Comparison of ENCODE assay signal across 1 cellular context in the genomic region with DNA sequence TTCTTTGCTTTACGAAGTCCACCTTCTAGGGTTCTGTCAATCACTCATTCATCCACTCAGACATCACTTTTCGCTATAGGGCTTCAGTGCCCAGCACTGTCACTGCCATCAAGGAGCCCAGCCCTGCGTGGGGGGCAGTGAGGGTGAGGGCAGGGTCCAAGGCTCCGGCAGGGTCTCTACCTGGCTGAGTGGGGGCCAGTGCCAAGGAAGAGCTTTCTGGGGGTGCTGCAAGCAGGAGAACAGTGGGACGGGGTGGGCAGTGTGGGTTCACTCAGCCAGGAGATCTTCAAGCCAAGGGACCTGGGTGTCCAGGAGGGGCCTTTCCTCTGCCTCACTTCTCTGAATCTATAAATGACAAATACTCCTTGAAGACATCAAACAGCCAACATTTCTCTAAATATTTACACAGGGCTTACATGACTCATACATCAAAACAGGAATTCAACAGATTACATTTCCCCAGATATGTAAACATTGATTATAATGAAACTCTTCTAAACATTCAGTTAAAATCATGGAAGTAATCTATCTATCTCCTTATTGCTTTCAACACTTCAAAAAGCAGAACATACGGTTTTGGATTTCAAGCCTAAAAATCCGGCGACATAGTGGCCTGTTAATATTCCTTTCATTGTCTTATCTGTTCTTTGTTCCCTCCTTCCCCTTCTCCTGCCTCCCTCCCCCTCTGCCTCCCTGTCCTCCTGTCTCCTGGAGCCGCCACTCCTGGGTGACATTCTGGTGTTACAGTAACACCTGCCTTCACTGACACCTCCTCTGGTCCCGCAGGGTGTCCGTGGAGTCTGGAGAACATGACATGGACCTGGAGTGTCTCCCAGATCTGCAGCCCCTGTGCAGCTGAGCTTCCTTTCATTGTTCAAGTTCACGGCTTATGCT.
TF ChIP-seq lines count a peak whose summit lies in the region.

No MANE protein-coding gene starts in this region.

TF ChIP-seq in HepG2, 621 proteins besides CTCF, POLR2A, EP300 and RAD21 (continued from another document and continues in another):
- TF ChIP-seq KAT8 (CRISPR knock-in tag; IDR thresholded peaks at IDR 0.05), result 0 out of 2 replicates have a peak, but pooled peaks have one; percentile 28
- no peak for TF ChIP-seq CENPX (CRISPR knock-in tag; IDR thresholded peaks at IDR 0.05)
- TF ChIP-seq ZNF282 (IDR thresholded peaks at IDR 0.05; ENCODE audit: partially characterized antibody), result no peak
- no peak for TF ChIP-seq AGO1 (IDR thresholded peaks at IDR 0.05; ENCODE audit: low read depth, low read length, poor library complexity, severe bottlenecking)
- TF ChIP-seq CREM (IDR thresholded peaks at IDR 0.05), result peak; percentile 56; the same call in 1 of the 2 replicates
- no peak for TF ChIP-seq CREM (CRISPR knock-in tag; IDR thresholded peaks at IDR 0.05)
- TF ChIP-seq HHEX (CRISPR knock-in tag; IDR thresholded peaks at IDR 0.05), result peak; percentile 70; the same call in 1 of the 2 replicates
- 0 out of 2 replicates have a peak, but pooled peaks have one; percentile 28 for TF ChIP-seq PATZ1 (CRISPR knock-in tag; IDR thresholded peaks at IDR 0.05)
- no peak for TF ChIP-seq AHR (CRISPR knock-in tag; IDR thresholded peaks at IDR 0.05)
- TF ChIP-seq CHCHD3 (CRISPR knock-in tag; IDR thresholded peaks at IDR 0.05), result no peak
- no peak for TF ChIP-seq ZFAT (CRISPR knock-in tag; conservative IDR thresholded peaks at IDR 0.05)
- TF ChIP-seq ZNF138 (CRISPR knock-in tag; IDR thresholded peaks at IDR 0.05; ENCODE audit: low read depth), result no peak
- TF ChIP-seq, protein P1, sequence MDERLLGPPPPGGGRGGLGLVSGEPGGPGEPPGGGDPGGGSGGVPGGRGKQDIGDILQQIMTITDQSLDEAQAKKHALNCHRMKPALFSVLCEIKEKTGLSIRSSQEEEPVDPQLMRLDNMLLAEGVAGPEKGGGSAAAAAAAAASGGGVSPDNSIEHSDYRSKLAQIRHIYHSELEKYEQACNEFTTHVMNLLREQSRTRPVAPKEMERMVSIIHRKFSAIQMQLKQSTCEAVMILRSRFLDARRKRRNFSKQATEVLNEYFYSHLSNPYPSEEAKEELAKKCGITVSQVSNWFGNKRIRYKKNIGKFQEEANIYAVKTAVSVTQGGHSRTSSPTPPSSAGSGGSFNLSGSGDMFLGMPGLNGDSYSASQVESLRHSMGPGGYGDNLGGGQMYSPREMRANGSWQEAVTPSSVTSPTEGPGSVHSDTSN (CRISPR knock-in tag; IDR thresholded peaks at IDR 0.05), result no peak
- no peak for TF ChIP-seq ATF3 (CRISPR knock-in tag; IDR thresholded peaks at IDR 0.05)
- TF ChIP-seq ZNF720 (CRISPR knock-in tag; IDR thresholded peaks at IDR 0.05), result no peak
- peak; percentile 78 for TF ChIP-seq ARID5B (CRISPR knock-in tag; IDR thresholded peaks at IDR 0.05)
- no peak for TF ChIP-seq ZNF512 (CRISPR knock-in tag; IDR thresholded peaks at IDR 0.05)
- TF ChIP-seq BCL6 (CRISPR knock-in tag; IDR thresholded peaks at IDR 0.05), result peak; percentile 70
- peak; percentile 63 for TF ChIP-seq FOXA1 (IDR thresholded peaks at IDR 0.05)
- peak; percentile 79 for TF ChIP-seq FOXA1 (CRISPR knock-in tag; IDR thresholded peaks at IDR 0.05)
- TF ChIP-seq, protein P2, sequence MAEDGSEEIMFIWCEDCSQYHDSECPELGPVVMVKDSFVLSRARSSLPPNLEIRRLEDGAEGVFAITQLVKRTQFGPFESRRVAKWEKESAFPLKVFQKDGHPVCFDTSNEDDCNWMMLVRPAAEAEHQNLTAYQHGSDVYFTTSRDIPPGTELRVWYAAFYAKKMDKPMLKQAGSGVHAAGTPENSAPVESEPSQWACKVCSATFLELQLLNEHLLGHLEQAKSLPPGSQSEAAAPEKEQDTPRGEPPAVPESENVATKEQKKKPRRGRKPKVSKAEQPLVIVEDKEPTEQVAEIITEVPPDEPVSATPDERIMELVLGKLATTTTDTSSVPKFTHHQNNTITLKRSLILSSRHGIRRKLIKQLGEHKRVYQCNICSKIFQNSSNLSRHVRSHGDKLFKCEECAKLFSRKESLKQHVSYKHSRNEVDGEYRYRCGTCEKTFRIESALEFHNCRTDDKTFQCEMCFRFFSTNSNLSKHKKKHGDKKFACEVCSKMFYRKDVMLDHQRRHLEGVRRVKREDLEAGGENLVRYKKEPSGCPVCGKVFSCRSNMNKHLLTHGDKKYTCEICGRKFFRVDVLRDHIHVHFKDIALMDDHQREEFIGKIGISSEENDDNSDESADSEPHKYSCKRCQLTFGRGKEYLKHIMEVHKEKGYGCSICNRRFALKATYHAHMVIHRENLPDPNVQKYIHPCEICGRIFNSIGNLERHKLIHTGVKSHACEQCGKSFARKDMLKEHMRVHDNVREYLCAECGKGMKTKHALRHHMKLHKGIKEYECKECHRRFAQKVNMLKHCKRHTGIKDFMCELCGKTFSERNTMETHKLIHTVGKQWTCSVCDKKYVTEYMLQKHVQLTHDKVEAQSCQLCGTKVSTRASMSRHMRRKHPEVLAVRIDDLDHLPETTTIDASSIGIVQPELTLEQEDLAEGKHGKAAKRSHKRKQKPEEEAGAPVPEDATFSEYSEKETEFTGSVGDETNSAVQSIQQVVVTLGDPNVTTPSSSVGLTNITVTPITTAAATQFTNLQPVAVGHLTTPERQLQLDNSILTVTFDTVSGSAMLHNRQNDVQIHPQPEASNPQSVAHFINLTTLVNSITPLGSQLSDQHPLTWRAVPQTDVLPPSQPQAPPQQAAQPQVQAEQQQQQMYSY (CRISPR knock-in tag; IDR thresholded peaks at IDR 0.05), result no peak
- TF ChIP-seq ARID4A (CRISPR knock-in tag; IDR thresholded peaks at IDR 0.05; ENCODE audit: borderline replicate concordance), result no peak
- TF ChIP-seq NONO (IDR thresholded peaks at IDR 0.05), result no peak
- no peak for TF ChIP-seq NONO (CRISPR knock-in tag; conservative IDR thresholded peaks at IDR 0.05)
- TF ChIP-seq RXRA (CRISPR knock-in tag; IDR thresholded peaks at IDR 0.05), result no peak
- no peak for TF ChIP-seq SAP130 (CRISPR knock-in tag; IDR thresholded peaks at IDR 0.05; ENCODE audit: low read depth)
- TF ChIP-seq, protein P3, sequence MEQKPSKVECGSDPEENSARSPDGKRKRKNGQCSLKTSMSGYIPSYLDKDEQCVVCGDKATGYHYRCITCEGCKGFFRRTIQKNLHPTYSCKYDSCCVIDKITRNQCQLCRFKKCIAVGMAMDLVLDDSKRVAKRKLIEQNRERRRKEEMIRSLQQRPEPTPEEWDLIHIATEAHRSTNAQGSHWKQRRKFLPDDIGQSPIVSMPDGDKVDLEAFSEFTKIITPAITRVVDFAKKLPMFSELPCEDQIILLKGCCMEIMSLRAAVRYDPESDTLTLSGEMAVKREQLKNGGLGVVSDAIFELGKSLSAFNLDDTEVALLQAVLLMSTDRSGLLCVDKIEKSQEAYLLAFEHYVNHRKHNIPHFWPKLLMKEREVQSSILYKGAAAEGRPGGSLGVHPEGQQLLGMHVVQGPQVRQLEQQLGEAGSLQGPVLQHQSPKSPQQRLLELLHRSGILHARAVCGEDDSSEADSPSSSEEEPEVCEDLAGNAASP (CRISPR knock-in tag; IDR thresholded peaks at IDR 0.05; ENCODE audit: borderline replicate concordance), result no peak
- TF ChIP-seq IKZF1 (IDR thresholded peaks at IDR 0.05), result no peak
- TF ChIP-seq, protein P4, sequence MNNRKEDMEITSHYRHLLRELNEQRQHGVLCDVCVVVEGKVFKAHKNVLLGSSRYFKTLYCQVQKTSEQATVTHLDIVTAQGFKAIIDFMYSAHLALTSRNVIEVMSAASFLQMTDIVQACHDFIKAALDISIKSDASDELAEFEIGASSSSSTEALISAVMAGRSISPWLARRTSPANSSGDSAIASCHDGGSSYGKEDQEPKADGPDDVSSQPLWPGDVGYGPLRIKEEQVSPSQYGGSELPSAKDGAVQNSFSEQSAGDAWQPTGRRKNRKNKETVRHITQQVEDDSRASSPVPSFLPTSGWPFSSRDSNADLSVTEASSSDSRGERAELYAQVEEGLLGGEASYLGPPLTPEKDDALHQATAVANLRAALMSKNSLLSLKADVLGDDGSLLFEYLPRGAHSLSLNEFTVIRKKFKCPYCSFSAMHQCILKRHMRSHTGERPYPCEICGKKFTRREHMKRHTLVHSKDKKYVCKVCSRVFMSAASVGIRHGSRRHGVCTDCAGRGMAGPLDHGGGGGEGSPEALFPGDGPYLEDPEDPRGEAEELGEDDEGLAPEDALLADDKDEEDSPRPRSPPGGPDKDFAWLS (CRISPR knock-in tag; IDR thresholded peaks at IDR 0.05; ENCODE audit: borderline replicate concordance), result no peak
- no peak for TF ChIP-seq DDIT3 (CRISPR knock-in tag; IDR thresholded peaks at IDR 0.05)
- no peak for TF ChIP-seq CBX2 (IDR thresholded peaks at IDR 0.05; ENCODE audit: low read depth, low read length)
- TF ChIP-seq CBX2 (CRISPR knock-in tag; IDR thresholded peaks at IDR 0.05; ENCODE audit: low read depth), result no peak
